1 cellular context compared by ENCODE assay signal in genomic region chr17:19418312-19418992, GRCh38.
TF ChIP-seq lines count a peak whose summit lies in the region.

No MANE protein-coding gene starts in this region.

TF ChIP-seq in HepG2, 621 proteins besides CTCF, POLR2A, EP300 and RAD21:
- TF ChIP-seq ZSCAN31 (CRISPR knock-in tag; IDR thresholded peaks at IDR 0.05; ENCODE audit: low read depth) (no peak), ZFP1 (CRISPR knock-in tag; IDR thresholded peaks at IDR 0.05) (no peak), DRAP1 (CRISPR knock-in tag; IDR thresholded peaks at IDR 0.05) (no peak), ZBTB8A (CRISPR knock-in tag; IDR thresholded peaks at IDR 0.05; ENCODE audit: borderline replicate concordance, low read depth) (no peak), MAF1 (CRISPR knock-in tag; IDR thresholded peaks at IDR 0.05; ENCODE audit: borderline replicate concordance) (no peak), IRF2 (CRISPR knock-in tag; IDR thresholded peaks at IDR 0.05) (no peak), MYC (CRISPR knock-in tag; IDR thresholded peaks at IDR 0.05; ENCODE audit: borderline replicate concordance) (no peak), DBP (CRISPR knock-in tag; IDR thresholded peaks at IDR 0.05; ENCODE audit: not compliant biosample characterization) (no peak)
